ENCODE assay signal across 1 cellular context in genomic region chr6:100968934-100969333, GRCh38.
TF ChIP-seq lines count a peak whose summit lies in the region.

No MANE protein-coding gene starts in this region.

TF ChIP-seq in GM23338, 12 proteins besides CTCF, POLR2A, EP300 and RAD21 (continued from another document):
- no peak for TF ChIP-seq ZNF462 (CRISPR knock-in tag; IDR thresholded peaks at IDR 0.05)
